In genomic region chr2:181104512-181105121, GRCh38 we compare ENCODE assay signal across 8 cellular contexts.
A peak's percentile ranks its signal among the peaks of the same experiment; 100 is the strongest.
DNase-seq lines count a peak whose midpoint lies in the region; ATAC-seq, FAIRE-seq and TF ChIP-seq lines count a peak whose summit lies in the region.

No MANE protein-coding gene starts in this region.

- ATAC-seq in GM21737 (IDR thresholded peaks at IDR 0.05; ENCODE audit: unreplicated experiment), result no peak

- H3K4me1 ChIP-seq in tibial nerve, result no peaks in the 10 kb centered on the region

- FAIRE-seq in H54 (lab: Jason Lieb, UNC), result peak; percentile 87

- no peaks in the 10 kb centered on the region for H3K36me3 ChIP-seq in tibial nerve

- H3K27ac ChIP-seq in tibial nerve (no peak overlapping the region), coronary artery (no peak overlapping the region)

- H3K4me3 ChIP-seq in tibial nerve (no peak overlapping the region), coronary artery (no peak overlapping the region)

- TF ChIP-seq POLR2A in H54 (IDR thresholded peaks at IDR 0.05; ENCODE audit: low read depth, low read length), result no peak
- TF ChIP-seq POLR2A in tibial nerve (IDR thresholded peaks at IDR 0.05), result no peak

- DNase-seq in COLO829 (ENCODE audit: low spot score), result peak; percentile 59
- no peak for DNase-seq in H54 (ENCODE audit: insufficient read length, low spot score)
- DNase-seq in NCI-H524 treated with DMSO at 0.1 percent for 48 hours (lab: John Stamatoyannopoulos, UW), result peak; percentile 40
- DNase-seq in amniotic stem cell (lab: John Stamatoyannopoulos, UW), result peak; percentile 34
- DNase-seq in iris pigment epithelial cell (ENCODE audit: low read depth), result peak; percentile 81
- peak in 1 of 2 donors; percentile 38 for DNase-seq in tibial nerve (ENCODE audit: low spot score in 2 of 2)
- no peak for DNase-seq in coronary artery (ENCODE audit: low spot score)

- 44 to 45% methylated on average over 7 of the region's 7 CpGs for WGBS in tibial nerve, 2 donors

- TF ChIP-seq EP300 in tibial nerve (IDR thresholded peaks at IDR 0.05), result no peak

- H3K9me3 ChIP-seq in tibial nerve, result no peaks in the 10 kb centered on the region

- H3K27me3 ChIP-seq in tibial nerve, result no peaks in the 10 kb centered on the region

- TF ChIP-seq CTCF in tibial nerve (IDR thresholded peaks at IDR 0.05) (peak; percentile 43 to 61 (median 57)), coronary artery (IDR thresholded peaks at IDR 0.05) (no peak)

Comparison
In these comparisons a context has a peak if more than half of its experiments do, and no peak if none do; other contexts are left out.
1. DNase-seq: peak in COLO829 (single experiment), NCI-H524 treated with DMSO at 0.1 percent for 48 hours (single experiment), amniotic stem cell (single experiment) and iris pigment epithelial cell (single experiment); none in H54 (single experiment) and coronary artery (single experiment).